In genomic region chr9:106970976-106971457, GRCh38 we compare ENCODE assay signal across 17 cellular contexts.
"Had no signal": no experiment of that assay in that cellular context is flagged by ENCODE, and none has a peak within 500 bp of the region (broad histone marks: within the 10 kb centered on the region; RNA-seq: fewer than 3 reads in every experiment).

No MANE protein-coding gene starts in this region.

- H3K36me3 Mint-ChIP-seq: memory B cell; naive thymus-derived CD8-positive, alpha-beta T cell had no signal

- H3K4me3 Mint-ChIP-seq: activated naive CD8-positive, alpha-beta T cell treated with anti-CD3 and anti-CD28 coated beads, Interleukin-2, amount 10 ng/mL, durations not matched to agents 7 days and 5 days; activated T-helper 17 cell treated with anti-CD3 and anti-CD28 coated beads, Interleukin-2, amount 50 U/mL, for 72 hours; memory B cell; naive thymus-derived CD8-positive, alpha-beta T cell had no signal

- DNase-seq: activated CD4-positive, alpha-beta T cell treated with anti-CD3 and anti-CD28 coated beads, Interleukin-2, amount 50 U/mL, for 4 hours; activated naive CD4-positive, alpha-beta T cell treated with Interleukin-2 at 50 U/mL for 16 hours; activated naive CD8-positive, alpha-beta T cell treated with anti-CD3 and anti-CD28 coated beads, Interleukin-2, amount 10 ng/mL, durations not matched to agents 7 days and 5 days; amygdala; body of pancreas; central memory CD4-positive, alpha-beta T cell; gastrocnemius medialis; left ventricle myocardium superior; naive thymus-derived CD8-positive, alpha-beta T cell; stimulated activated CD4-positive, alpha-beta T cell treated with anti-CD3 and anti-CD28 coated beads, Interleukin-2, amount 100 ng/mL, for 24 hours; stimulated activated naive CD8-positive, alpha-beta T cell treated with anti-CD3 and anti-CD28 coated beads, Interleukin-15, Interleukin-2, amounts not matched to agents 100 U/mL and 50 U/mL, for 24 hours; T-helper 2 cell; tibial artery; WERI-Rb-1 had no signal

- H3K4me1 Mint-ChIP-seq: activated naive CD8-positive, alpha-beta T cell treated with anti-CD3 and anti-CD28 coated beads, Interleukin-2, amount 10 ng/mL, durations not matched to agents 7 days and 5 days; activated T-helper 17 cell treated with anti-CD3 and anti-CD28 coated beads, Interleukin-2, amount 50 U/mL, for 72 hours; memory B cell had no signal

- ATAC-seq: activated T-helper 17 cell treated with anti-CD3 and anti-CD28 coated beads, Interleukin-2, amount 50 U/mL, for 72 hours; body of pancreas; gastrocnemius medialis; left ventricle myocardium superior; naive thymus-derived CD8-positive, alpha-beta T cell; stimulated activated naive CD8-positive, alpha-beta T cell treated with anti-CD3 and anti-CD28 coated beads, Interleukin-15, Interleukin-2, amounts not matched to agents 100 U/mL and 50 U/mL, for 24 hours had no signal

- H3K9me3 ChIP-seq: body of pancreas, gastrocnemius medialis, tibial artery had no signal

- H3K27ac Mint-ChIP-seq: activated naive CD8-positive, alpha-beta T cell treated with anti-CD3 and anti-CD28 coated beads, Interleukin-2, amount 10 ng/mL, durations not matched to agents 7 days and 5 days; activated T-helper 17 cell treated with anti-CD3 and anti-CD28 coated beads, Interleukin-2, amount 50 U/mL, for 72 hours; memory B cell; naive thymus-derived CD8-positive, alpha-beta T cell had no signal

- H3K27me3 Mint-ChIP-seq: activated T-helper 17 cell treated with anti-CD3 and anti-CD28 coated beads, Interleukin-2, amount 50 U/mL, for 72 hours had no signal

- H3K27ac ChIP-seq: body of pancreas, coronary artery, gastrocnemius medialis, tibial artery, WERI-Rb-1 had no signal

- H3K27me3 ChIP-seq: body of pancreas, gastrocnemius medialis, tibial artery had no signal

- H3K4me1 ChIP-seq: body of pancreas, tibial artery had no signal

- H3K9me3 Mint-ChIP-seq: activated naive CD8-positive, alpha-beta T cell treated with anti-CD3 and anti-CD28 coated beads, Interleukin-2, amount 10 ng/mL, durations not matched to agents 7 days and 5 days had no signal

- H3K4me3 ChIP-seq: body of pancreas, coronary artery, gastrocnemius medialis, tibial artery had no signal
